Comparison of ENCODE assay signal across 8 cellular contexts in the genomic region with DNA sequence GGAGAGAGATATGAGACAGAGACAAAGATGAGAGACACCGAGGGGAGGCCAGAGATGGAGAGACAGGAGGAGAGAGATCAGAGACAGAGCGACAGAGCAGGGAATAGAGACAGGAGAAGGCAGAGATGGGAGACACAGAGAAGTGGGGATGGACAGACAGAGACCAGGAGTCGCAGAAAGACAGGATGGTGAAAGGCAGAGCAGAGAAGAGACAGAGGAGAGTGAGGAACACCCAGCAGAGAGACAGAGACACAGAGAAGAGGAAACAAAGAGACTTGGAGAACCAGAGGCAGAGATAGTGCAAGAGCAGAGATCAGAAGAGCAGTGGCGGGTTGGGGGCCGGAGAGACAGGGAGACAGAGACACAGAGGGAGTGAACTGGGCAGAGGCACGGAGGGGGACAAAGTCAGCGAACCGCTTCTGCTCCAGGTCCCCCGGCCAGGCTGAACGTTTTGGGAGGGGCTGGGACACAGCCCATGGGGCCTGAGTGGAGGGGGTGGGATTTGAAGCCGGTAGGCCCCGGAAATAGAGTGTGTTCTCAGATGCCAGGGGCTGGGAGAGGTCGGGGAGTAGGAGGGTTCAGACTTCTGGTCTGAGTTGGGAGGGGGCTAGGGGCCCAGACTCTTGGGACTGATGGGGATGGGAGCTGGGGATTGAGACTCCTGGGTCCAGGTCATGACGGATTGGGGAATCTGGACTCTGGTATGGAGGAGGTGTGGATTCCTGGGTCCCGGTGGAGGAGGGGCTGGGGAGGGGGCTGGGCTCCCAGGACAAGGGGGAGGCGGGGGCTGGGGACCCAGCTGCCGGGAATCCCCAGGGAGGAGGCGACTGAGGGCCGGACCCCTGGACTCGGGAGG. TPM values are rescaled to one million over a fixed set of nuclear protein-coding genes. Genes with fewer than 3 reads are reported as not detected.
DNase-seq lines count a peak whose midpoint lies in the region; ATAC-seq lines count a peak whose summit lies in the region.

No MANE protein-coding gene starts in this region.

- no peak for ATAC-seq in GM18868 (IDR thresholded peaks at IDR 0.05; ENCODE audit: unreplicated experiment)

- H3K36me3 ChIP-seq in adipocyte (ENCODE audit: control insufficient read depth, insufficient read depth, low read length, severe bottlenecking) (peaks cover 10% of the 10 kb centered on the region), iPS DF 6.9 (ENCODE audit: control insufficient read depth, insufficient read depth, low read length) (peaks cover 20% of the 10 kb centered on the region), skeletal muscle satellite cell (ENCODE audit: insufficient read depth, low read length) (peaks cover 17% of the 10 kb centered on the region)

- H3K4me1 ChIP-seq in adipocyte (ENCODE audit: control insufficient read depth, insufficient read depth, low read length) (peaks cover 28% of the 10 kb centered on the region), iPS DF 6.9 (ENCODE audit: control insufficient read depth, insufficient read depth, low read length) (no peaks in the 10 kb centered on the region), skeletal muscle satellite cell (ENCODE audit: control insufficient read depth, insufficient read depth, low read length) (peaks cover 10% of the 10 kb centered on the region)

- H3K9ac ChIP-seq in adipocyte (ENCODE audit: low read length) (peak overlapping the region; percentile 95), skeletal muscle satellite cell (ENCODE audit: low read depth, low read length) (peak overlapping the region; percentile 96)

- H3K27me3 ChIP-seq in adipocyte (replicated peaks; ENCODE audit: control insufficient read depth, insufficient read depth, low read length) = no peaks in the 10 kb centered on the region
- no peaks in the 10 kb centered on the region for H3K27me3 ChIP-seq in iPS DF 6.9 (ENCODE audit: control insufficient read depth, insufficient read depth, low read length)
- H3K27me3 ChIP-seq in skeletal muscle satellite cell (ENCODE audit: control insufficient read depth, insufficient read depth, low read length) = no peaks in the 10 kb centered on the region

- peak overlapping the region; percentile 93 for H3K4me3 ChIP-seq in adipocyte (ENCODE audit: low read length)
- peak overlapping the region; percentile 94 for H3K4me3 ChIP-seq in iPS DF 6.9 (ENCODE audit: low read length)
- peak overlapping the region; percentile 97 for H3K4me3 ChIP-seq in skeletal muscle satellite cell (ENCODE audit: low read length)

- no CpG with 5 or more reads among the region's 20 CpGs for WGBS in iPS DF 6.9 (ENCODE audit: insufficient coverage, insufficient read length)

- peak overlapping the region; percentile 99 for H3K4me2 ChIP-seq in skeletal muscle satellite cell (ENCODE audit: low read length)

- H3K9me3 ChIP-seq in adipocyte (ENCODE audit: control insufficient read depth, low read length) (no peaks in the 10 kb centered on the region), iPS DF 6.9 (ENCODE audit: control insufficient read depth, insufficient read depth, low read length) (no peaks in the 10 kb centered on the region), skeletal muscle satellite cell (replicated peaks; ENCODE audit: low read length) (no peaks in the 10 kb centered on the region)

- no peak overlapping the region for H3K27ac ChIP-seq in iPS DF 6.9 (ENCODE audit: low read length)

- DNase-seq in Daoy (ENCODE audit: low read depth) (peak; percentile 30), HT-29 (ENCODE audit: low spot score) (peak; percentile 30), adipocyte (ENCODE audit: low read depth) (peak; percentile 73), iPS DF 6.9 (ENCODE audit: low read depth, low spot score) (no peak), SK-N-DZ (ENCODE audit: low spot score) (no peak)
- no peak for DNase-seq in stimulated activated CD4-positive, alpha-beta T cell treated with anti-CD3 and anti-CD28 coated beads, Interleukin-4, amount 100 ng/mL, for 24 hours

RNA-seq across cellular contexts. Expression of gene ZNF579, which starts 0.7 kb away (rescaled TPM):
- total RNA-seq in Daoy (2014; rRNA removed; shearing (Covaris generic)) = 8.8 and 9.8 TPM in 2 replicates
- total RNA-seq in HT-29 (2014; rRNA removed; shearing (Covaris generic)) = 17.0 and 23.1 TPM in 2 replicates
- total RNA-seq in skeletal muscle satellite cell (2012; rRNA removed) = 3.7 and 3.8 TPM in 2 replicates
- 3.2 and 5.4 TPM in 2 replicates for polyA plus RNA-seq in SK-N-DZ (2014; cell fraction: cytosol; rRNA removed)
- 3.1 and 4.9 TPM in 2 replicates for polyA plus RNA-seq in SK-N-DZ (2014; cell fraction: nucleus; rRNA removed)

RNA-seq across cellular contexts. Expression of gene FIZ1, which starts 19.3 kb away (rescaled TPM):
- 2.2 and 4.1 TPM in 2 replicates for total RNA-seq in Daoy (2014; rRNA removed; shearing (Covaris generic))
- 15.9 and 19.2 TPM in 2 replicates for total RNA-seq in HT-29 (2014; rRNA removed; shearing (Covaris generic))
- total RNA-seq in skeletal muscle satellite cell (2012; rRNA removed) = 1.3 and 1.5 TPM in 2 replicates
- 1.8 and 3.6 TPM in 2 replicates for polyA plus RNA-seq in SK-N-DZ (2014; cell fraction: cytosol; rRNA removed)
- polyA plus RNA-seq in SK-N-DZ (2014; cell fraction: nucleus; rRNA removed) = 4.3 and 9.4 TPM in 2 replicates

RNA-seq across cellular contexts. Expression of gene ZNF524, which starts 20.1 kb away (rescaled TPM):
- total RNA-seq in Daoy (2014; rRNA removed; shearing (Covaris generic)) = 6.1 and 8.7 TPM in 2 replicates
- 69.6 and 81.2 TPM in 2 replicates for total RNA-seq in HT-29 (2014; rRNA removed; shearing (Covaris generic))
- 7.2 and 9.4 TPM in 2 replicates for total RNA-seq in skeletal muscle satellite cell (2012; rRNA removed)
- 1.8 and 4.2 TPM in 2 replicates for polyA plus RNA-seq in SK-N-DZ (2014; cell fraction: cytosol; rRNA removed)
- polyA plus RNA-seq in SK-N-DZ (2014; cell fraction: nucleus; rRNA removed) = 5.2 and 8.7 TPM in 2 replicates

RNA-seq across cellular contexts. Expression of gene ZNF865, which starts 25.5 kb away (rescaled TPM):
- 0.15 and 0.80 TPM in 2 replicates for total RNA-seq in Daoy (2014; rRNA removed; shearing (Covaris generic))
- 9.1 and 9.6 TPM in 2 replicates for total RNA-seq in HT-29 (2014; rRNA removed; shearing (Covaris generic))
- total RNA-seq in skeletal muscle satellite cell (2012; rRNA removed) = 1.3 and 1.7 TPM in 2 replicates
- 1.2 and 1.5 TPM in 2 replicates for polyA plus RNA-seq in SK-N-DZ (2014; cell fraction: cytosol; rRNA removed)
- 0.95 and 2.3 TPM in 2 replicates for polyA plus RNA-seq in SK-N-DZ (2014; cell fraction: nucleus; rRNA removed)

RNA-seq across cellular contexts. Expression of gene SBK3, which starts 34.7 kb away (rescaled TPM):
- not detected in 2 replicates for total RNA-seq in Daoy (2014; rRNA removed; shearing (Covaris generic))
- total RNA-seq in HT-29 (2014; rRNA removed; shearing (Covaris generic)) = 0.16 and 0.53 TPM in 2 replicates
- not detected in 2 replicates for total RNA-seq in skeletal muscle satellite cell (2012; rRNA removed)
- not detected in 2 replicates for polyA plus RNA-seq in SK-N-DZ (2014; cell fraction: cytosol; rRNA removed)
- polyA plus RNA-seq in SK-N-DZ (2014; cell fraction: nucleus; rRNA removed) = not detected in 2 replicates

Comparison
In these comparisons a context has a peak if more than half of its experiments do, and no peak if none do; other contexts are left out.
1. DNase-seq: peak in Daoy (single experiment), HT-29 (single experiment) and adipocyte (single experiment); none in iPS DF 6.9 (single experiment), SK-N-DZ (single experiment) and stimulated activated CD4-positive, alpha-beta T cell treated with anti-CD3 and anti-CD28 coated beads, Interleukin-4, amount 100 ng/mL, for 24 hours (single experiment).
2. Peak in every context shown above with its lines, with median percentiles within 50 percentile points of each other: H3K4me3 ChIP-seq.